ENCODE assay signal across 1 cellular context in genomic region chr7:22702516-22702915, GRCh38.
TF ChIP-seq lines count a peak whose summit lies in the region.

No MANE protein-coding gene starts in this region.

TF ChIP-seq in WTC11, 78 proteins besides CTCF, POLR2A, EP300 and RAD21:
- TF ChIP-seq ELF4 (CRISPR knock-in tag; IDR thresholded peaks at IDR 0.05; ENCODE audit: low read depth) (no peak), ZMAT4 (CRISPR knock-in tag; IDR thresholded peaks at IDR 0.05) (no peak), ZNF121 (CRISPR knock-in tag; IDR thresholded peaks at IDR 0.05) (0 out of 2 replicates have a peak, but pooled peaks have one; percentile 8), TEAD4 (CRISPR knock-in tag; IDR thresholded peaks at IDR 0.05) (no peak), JAZF1 (CRISPR knock-in tag; IDR thresholded peaks at IDR 0.05) (no peak)
